In genomic region chr10:86027346-86027745, GRCh38 we compare ENCODE assay signal across 38 cellular contexts.
"Had no signal": no experiment of that assay in that cellular context is flagged by ENCODE, and none has a peak within 500 bp of the region (broad histone marks: within the 10 kb centered on the region; RNA-seq: fewer than 3 reads in every experiment).

No MANE protein-coding gene starts in this region.

- H3K27ac ChIP-seq: adrenal gland, ascending aorta, body of pancreas, brain microvascular endothelial cell, breast epithelium had no signal

- H3K4me3 Mint-ChIP-seq: activated naive CD4-positive, alpha-beta T cell treated with anti-CD3 and anti-CD28 coated beads for 36 hours; activated naive CD4-positive, alpha-beta T cell treated with anti-CD3 and anti-CD28 coated beads, Interleukin-2, amount 10 ng/mL, durations not matched to agents 7 days and 5 days; activated naive CD4-positive, alpha-beta T cell treated with anti-CD3 and anti-CD28 coated beads, Interleukin-2, amount 50 U/mL, for 24 hours; activated naive CD8-positive, alpha-beta T cell; activated naive CD8-positive, alpha-beta T cell treated with anti-CD3 and anti-CD28 coated beads for 36 hours; activated naive CD8-positive, alpha-beta T cell treated with anti-CD3 and anti-CD28 coated beads, Interleukin-2, amount 10 ng/mL, durations not matched to agents 7 days and 5 days; activated naive CD8-positive, alpha-beta T cell treated with anti-CD3 and anti-CD28 coated beads, Interleukin-2, amount 50 U/mL, for 24 hours; activated T-cell treated with anti-CD3 and anti-CD28 coated beads, Interleukin-2, amount 50 U/mL, for 24 hours; activated T-cell treated with anti-CD3 and anti-CD28 coated beads, Interleukin-2, amount 50 U/mL, for 4 hours; activated T-cell treated with anti-CD3 and anti-CD28 coated beads, Interleukin-2, amount 50 U/mL, for 72 hours; activated T-helper 1 cell treated with anti-CD3 and anti-CD28 coated beads, Interleukin-12 subunit alpha, Interleukin-12 subunit beta, Interleukin-2, Interleukin-4 antibody, amounts not matched to agents 30 ng/mL and 10 ng/mL and 1 ng/mL, durations not matched to agents 14 hours and 24 hours and 36 hours; activated T-helper 17 cell treated with anti-CD3 and anti-CD28 coated beads, Interleukin-2, amount 50 U/mL, for 72 hours; brain; central memory CD8-positive, alpha-beta T cell had no signal

- H3K27me3 ChIP-seq: adrenal gland, ascending aorta, body of pancreas, brain microvascular endothelial cell, breast epithelium, cardiac muscle cell had no signal

- H3K9me3 ChIP-seq: adrenal gland, ascending aorta, body of pancreas, breast epithelium had no signal

- H3K4me3 ChIP-seq: adrenal gland, ascending aorta, body of pancreas, breast epithelium, cardiac muscle cell had no signal

- DNase-seq: activated effector memory CD4-positive, alpha-beta T cell treated with anti-CD3 and anti-CD28 coated beads, Interleukin-2, amount 50 U/mL, for 16 hours; activated effector memory CD4-positive, alpha-beta T cell treated with Interleukin-2 at 50 U/mL for 16 hours; activated gamma-delta T cell; activated gamma-delta T cell treated with Interleukin-2 at 50 U/mL for 16 hours; activated naive CD4-positive, alpha-beta T cell; activated naive CD4-positive, alpha-beta T cell treated with anti-CD3 and anti-CD28 coated beads for 36 hours; activated naive CD4-positive, alpha-beta T cell treated with anti-CD3 and anti-CD28 coated beads, Interleukin-2, amount 10 ng/mL, durations not matched to agents 7 days and 5 days; activated naive CD4-positive, alpha-beta T cell treated with anti-CD3 and anti-CD28 coated beads, Interleukin-2, amount 50 U/mL, for 16 hours; activated naive CD4-positive, alpha-beta T cell treated with Interleukin-2 at 50 U/mL for 16 hours; activated naive CD8-positive, alpha-beta T cell treated with anti-CD3 and anti-CD28 coated beads for 36 hours; activated naive CD8-positive, alpha-beta T cell treated with anti-CD3 and anti-CD28 coated beads, Interleukin-2, amount 10 ng/mL, durations not matched to agents 7 days and 5 days; activated naive CD8-positive, alpha-beta T cell treated with anti-CD3 and anti-CD28 coated beads, Interleukin-2, amount 50 U/mL, for 24 hours; activated T-cell treated with anti-CD3 and anti-CD28 coated beads, Interleukin-2, amount 50 U/mL, for 1 hour; activated T-cell treated with anti-CD3 and anti-CD28 coated beads, Interleukin-2, amount 50 U/mL, for 24 hours; activated T-cell treated with anti-CD3 and anti-CD28 coated beads, Interleukin-2, amount 50 U/mL, for 4 hours; activated T-cell treated with anti-CD3 and anti-CD28 coated beads, Interleukin-2, amount 50 U/mL, for 48 hours; activated T-cell treated with anti-CD3 and anti-CD28 coated beads, Interleukin-2, amount 50 U/mL, for 72 hours; amniotic stem cell; amygdala; anterior cingulate cortex; aorta; body of pancreas; brain microvascular endothelial cell; caudate nucleus; central memory CD4-positive, alpha-beta T cell; cerebellar nuclear complex had no signal

- H3K4me1 ChIP-seq: adrenal gland, ascending aorta, breast epithelium had no signal

- H3K9me3 Mint-ChIP-seq: activated naive CD4-positive, alpha-beta T cell treated with anti-CD3 and anti-CD28 coated beads for 36 hours; activated naive CD4-positive, alpha-beta T cell treated with anti-CD3 and anti-CD28 coated beads, Interleukin-2, amount 50 U/mL, for 24 hours; activated naive CD4-positive, alpha-beta T cell treated with anti-CD3 and anti-CD28 coated beads, Interleukin-2, amount 50 U/mL, for 72 hours; activated naive CD8-positive, alpha-beta T cell treated with anti-CD3 and anti-CD28 coated beads for 36 hours; activated naive CD8-positive, alpha-beta T cell treated with anti-CD3 and anti-CD28 coated beads, Interleukin-2, amount 50 U/mL, for 24 hours; activated T-cell treated with anti-CD3 and anti-CD28 coated beads, Interleukin-2, amount 50 U/mL, for 24 hours; activated T-cell treated with anti-CD3 and anti-CD28 coated beads, Interleukin-2, amount 50 U/mL, for 4 hours; activated T-helper 1 cell treated with anti-CD3 and anti-CD28 coated beads, Interleukin-12 subunit alpha, Interleukin-12 subunit beta, Interleukin-2, Interleukin-4 antibody, amounts not matched to agents 30 ng/mL and 10 ng/mL and 1 ng/mL, durations not matched to agents 14 hours and 24 hours and 36 hours; activated T-helper 17 cell treated with anti-CD3 and anti-CD28 coated beads, Interleukin-2, amount 50 U/mL, for 72 hours; activated T-helper 2 cell treated with anti-CD3 and anti-CD28 coated beads, Interferon-gamma antibody, Interleukin-2, Interleukin-4, amounts not matched to agents 10 μg/mL and 5 μg/mL and 100 μg/mL, durations not matched to agents 14 hours and 24 hours and 36 hours; central memory CD8-positive, alpha-beta T cell had no signal

- H3K4me1 Mint-ChIP-seq: activated naive CD4-positive, alpha-beta T cell treated with anti-CD3 and anti-CD28 coated beads, Interleukin-2, amount 10 ng/mL, durations not matched to agents 7 days and 5 days; activated naive CD4-positive, alpha-beta T cell treated with anti-CD3 and anti-CD28 coated beads, Interleukin-2, amount 50 U/mL, for 24 hours; activated naive CD8-positive, alpha-beta T cell treated with anti-CD3 and anti-CD28 coated beads for 36 hours; activated naive CD8-positive, alpha-beta T cell treated with anti-CD3 and anti-CD28 coated beads, Interleukin-2, amount 10 ng/mL, durations not matched to agents 7 days and 5 days; activated naive CD8-positive, alpha-beta T cell treated with anti-CD3 and anti-CD28 coated beads, Interleukin-2, amount 50 U/mL, for 24 hours; activated T-helper 17 cell treated with anti-CD3 and anti-CD28 coated beads, Interleukin-2, amount 50 U/mL, for 72 hours; central memory CD8-positive, alpha-beta T cell had no signal

- H3K36me3 ChIP-seq: adrenal gland, ascending aorta, brain microvascular endothelial cell, breast epithelium, cardiac muscle cell had no signal

- H3K36me3 Mint-ChIP-seq: activated naive CD4-positive, alpha-beta T cell treated with anti-CD3 and anti-CD28 coated beads, Interleukin-2, amount 10 ng/mL, durations not matched to agents 7 days and 5 days; activated naive CD4-positive, alpha-beta T cell treated with anti-CD3 and anti-CD28 coated beads, Interleukin-2, amount 50 U/mL, for 24 hours; activated naive CD4-positive, alpha-beta T cell treated with anti-CD3 and anti-CD28 coated beads, Interleukin-2, amount 50 U/mL, for 72 hours; activated naive CD8-positive, alpha-beta T cell; activated naive CD8-positive, alpha-beta T cell treated with anti-CD3 and anti-CD28 coated beads for 36 hours; activated naive CD8-positive, alpha-beta T cell treated with anti-CD3 and anti-CD28 coated beads, Interleukin-2, amount 10 ng/mL, durations not matched to agents 7 days and 5 days; brain had no signal

- H3K27ac Mint-ChIP-seq: activated naive CD4-positive, alpha-beta T cell treated with anti-CD3 and anti-CD28 coated beads for 36 hours; activated naive CD4-positive, alpha-beta T cell treated with anti-CD3 and anti-CD28 coated beads, Interleukin-2, amount 10 ng/mL, durations not matched to agents 7 days and 5 days; activated naive CD4-positive, alpha-beta T cell treated with anti-CD3 and anti-CD28 coated beads, Interleukin-2, amount 50 U/mL, for 24 hours; activated naive CD4-positive, alpha-beta T cell treated with anti-CD3 and anti-CD28 coated beads, Interleukin-2, amount 50 U/mL, for 72 hours; activated naive CD8-positive, alpha-beta T cell; activated naive CD8-positive, alpha-beta T cell treated with anti-CD3 and anti-CD28 coated beads for 36 hours; activated naive CD8-positive, alpha-beta T cell treated with anti-CD3 and anti-CD28 coated beads, Interleukin-2, amount 10 ng/mL, durations not matched to agents 7 days and 5 days; activated naive CD8-positive, alpha-beta T cell treated with anti-CD3 and anti-CD28 coated beads, Interleukin-2, amount 50 U/mL, for 24 hours; activated T-cell treated with anti-CD3 and anti-CD28 coated beads, Interleukin-2, amount 50 U/mL, for 24 hours; activated T-cell treated with anti-CD3 and anti-CD28 coated beads, Interleukin-2, amount 50 U/mL, for 72 hours; activated T-helper 1 cell treated with anti-CD3 and anti-CD28 coated beads, Interleukin-12 subunit alpha, Interleukin-12 subunit beta, Interleukin-2, Interleukin-4 antibody, amounts not matched to agents 30 ng/mL and 10 ng/mL and 1 ng/mL, durations not matched to agents 14 hours and 24 hours and 36 hours; activated T-helper 17 cell treated with anti-CD3 and anti-CD28 coated beads, Interleukin-2, amount 50 U/mL, for 72 hours; activated T-helper 2 cell treated with anti-CD3 and anti-CD28 coated beads, Interferon-gamma antibody, Interleukin-2, Interleukin-4, amounts not matched to agents 10 μg/mL and 5 μg/mL and 100 μg/mL, durations not matched to agents 14 hours and 24 hours and 36 hours; brain had no signal
